In genomic region chr12:132560831-132561783, GRCh38 we compare ENCODE assay signal across 8 cellular contexts. TPM values are rescaled to one million over a fixed set of nuclear protein-coding genes. Genes with fewer than 3 reads are reported as not detected.
DNase-seq lines count a peak whose midpoint lies in the region; ATAC-seq lines count a peak whose summit lies in the region.

No MANE protein-coding gene starts in this region.

- H3K4me1 ChIP-seq in BLaER1 treated with 17β-estradiol and CSF1 and Interleukin-3, amounts not matched to agents 10 nM and 100 nM = peaks cover 49 to 71% (median 64%) of the 10 kb centered on the region in 10 experiments
- peaks cover 22% of the 10 kb centered on the region for H3K4me1 ChIP-seq in effector memory CD4-positive, alpha-beta T cell (ENCODE audit: control insufficient read depth, insufficient read depth, low read length, poor library complexity, severe bottlenecking)

- H3K27ac ChIP-seq in BLaER1 treated with 17β-estradiol and CSF1 and Interleukin-3, amounts not matched to agents 10 nM and 100 nM = peak overlapping the region in 10 of 11 experiments; percentile 56 to 98 (median 94); a peak in 19 of 22 replicates
- H3K27ac ChIP-seq in effector memory CD4-positive, alpha-beta T cell (ENCODE audit: insufficient read depth, low read length, poor library complexity, severe bottlenecking) = no peak overlapping the region

- H3K36me3 ChIP-seq in BLaER1 treated with 17β-estradiol and CSF1 and Interleukin-3, amounts not matched to agents 10 nM and 100 nM = peaks cover 12 to 35% (median 27%) of the 10 kb centered on the region in 11 experiments; a peak in 21 of 22 replicates
- peaks cover 3% of the 10 kb centered on the region for H3K36me3 ChIP-seq in effector memory CD4-positive, alpha-beta T cell (ENCODE audit: control insufficient read depth, insufficient read depth, low read length)

- peak overlapping the region; percentile 69 to 99 (median 94) for H3K4me3 ChIP-seq in BLaER1 treated with 17β-estradiol and CSF1 and Interleukin-3, amounts not matched to agents 10 nM and 100 nM
- H3K4me3 ChIP-seq in effector memory CD4-positive, alpha-beta T cell (ENCODE audit: insufficient read depth, low read depth, low read length, poor library complexity, severe bottlenecking) = peak overlapping the region; percentile 61

- ATAC-seq in HG02852 (IDR thresholded peaks at IDR 0.05; ENCODE audit: unreplicated experiment) (peak; percentile 34), HG02759 (IDR thresholded peaks at IDR 0.05; ENCODE audit: unreplicated experiment) (no peak)

- peak overlapping the region; percentile 96 to 100 (median 99) for H3K4me2 ChIP-seq in BLaER1 treated with 17β-estradiol and CSF1 and Interleukin-3, amounts not matched to agents 10 nM and 100 nM

- DNase-seq in NCI-H748 (lab: John Stamatoyannopoulos, UW; ENCODE audit: unreplicated experiment) = peak; percentile 91
- peak; percentile 83 to 87 for DNase-seq in activated CD4-positive, alpha-beta T cell treated with anti-CD3 and anti-CD28 coated beads, Interleukin-2, amount 50 U/mL, for 48 hours
- peak; percentile 34 to 57 (median 36) for DNase-seq in effector memory CD4-positive, alpha-beta T cell
- DNase-seq in mucosa of gallbladder (ENCODE audit: low spot score) = peak; percentile 24
- peak; percentile 67 for DNase-seq in stimulated activated CD8-positive, alpha-beta memory T cell treated with anti-CD3 and anti-CD28 coated beads, Interleukin-7, amount 100 ng/mL, for 24 hours (ENCODE audit: low read depth)

- no peaks in the 10 kb centered on the region for H3K27me3 ChIP-seq in BLaER1 treated with 17β-estradiol and CSF1 and Interleukin-3, amounts not matched to agents 10 nM and 100 nM
- H3K27me3 ChIP-seq in effector memory CD4-positive, alpha-beta T cell (replicated peaks; ENCODE audit: control insufficient read depth, insufficient read depth, low read length, poor library complexity, severe bottlenecking) = no peaks in the 10 kb centered on the region

- peaks cover 41 to 72% (median 56%) of the 10 kb centered on the region in 11 experiments for H4K20me1 ChIP-seq in BLaER1 treated with 17β-estradiol and CSF1 and Interleukin-3, amounts not matched to agents 10 nM and 100 nM

- H3K9ac ChIP-seq in BLaER1 treated with 17β-estradiol and CSF1 and Interleukin-3, amounts not matched to agents 10 nM and 100 nM = peak overlapping the region; percentile 75 to 100 (median 97)

- no peaks in the 10 kb centered on the region for H3K9me3 ChIP-seq in BLaER1 treated with 17β-estradiol and CSF1 and Interleukin-3, amounts not matched to agents 10 nM and 100 nM (replicated peaks in 1 of 11)
- no peaks in the 10 kb centered on the region for H3K9me3 ChIP-seq in effector memory CD4-positive, alpha-beta T cell (ENCODE audit: control insufficient read depth, low read length)

RNA-seq across cellular contexts. Expression of gene LRCOL1, which starts 49.3 kb away (rescaled TPM):
- not detected for total RNA-seq in mucosa of gallbladder

RNA-seq across cellular contexts. Expression of gene P2RX2, which starts 57.5 kb away (rescaled TPM):
- total RNA-seq in mucosa of gallbladder = not detected

Comparison
In these comparisons a context has a peak if more than half of its experiments do, and no peak if none do; other contexts are left out.
1. DNase-seq: peak in every context shown above with its lines; median percentile 91 in NCI-H748; 85 in activated CD4-positive, alpha-beta T cell treated with anti-CD3 and anti-CD28 coated beads, Interleukin-2, amount 50 U/mL, for 48 hours; 67 in stimulated activated CD8-positive, alpha-beta memory T cell treated with anti-CD3 and anti-CD28 coated beads, Interleukin-7, amount 100 ng/mL, for 24 hours; 36 in effector memory CD4-positive, alpha-beta T cell; 24 in mucosa of gallbladder.